8 cellular contexts compared by ENCODE assay signal in the genomic region with DNA sequence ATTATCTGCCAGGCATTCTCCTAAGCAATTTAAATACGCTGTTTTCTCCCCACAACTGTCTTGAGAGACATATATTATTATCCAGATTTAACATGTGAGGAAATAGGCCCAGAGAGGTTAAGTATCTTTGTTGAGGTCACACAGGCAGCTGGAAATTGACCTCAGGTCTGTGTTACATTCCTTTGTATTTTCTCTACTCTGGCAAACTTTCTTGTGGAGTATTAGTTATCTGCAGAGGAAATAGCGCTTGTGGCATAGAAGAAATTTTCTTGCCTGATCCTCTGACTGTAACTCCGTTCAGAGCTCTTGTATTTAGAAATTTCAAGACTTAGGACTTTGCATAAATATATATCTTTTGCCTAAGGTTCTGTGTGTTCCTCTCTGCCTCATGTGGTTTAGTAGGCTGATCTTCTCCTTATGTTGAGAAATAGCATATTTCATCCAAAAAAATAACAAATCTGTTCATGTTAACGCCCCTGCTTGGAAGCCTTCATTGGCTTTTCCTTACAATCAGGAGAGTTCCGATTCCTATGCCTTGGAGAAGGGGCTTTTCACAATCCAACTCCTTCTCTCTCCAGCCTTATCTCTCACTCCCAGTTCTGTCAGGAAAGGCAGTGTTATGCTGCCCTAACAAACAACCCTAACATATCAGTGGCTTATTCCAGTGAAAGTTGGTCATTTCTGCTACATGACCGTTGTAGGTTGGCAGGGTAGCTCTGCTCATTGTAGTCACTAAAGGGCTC. TPM values are rescaled to one million over a fixed set of nuclear protein-coding genes. Genes with fewer than 3 reads are reported as not detected.
DNase-seq lines count a peak whose midpoint lies in the region; ATAC-seq and TF ChIP-seq lines count a peak whose summit lies in the region.

No MANE protein-coding gene starts in this region.

- H3K27me3 ChIP-seq in ACC112 (ENCODE audit: insufficient read depth, low read length) = no peaks in the 10 kb centered on the region
- H3K27me3 ChIP-seq in NT2/D1 (ENCODE audit: insufficient read depth, insufficient read length) = peaks cover 2% of the 10 kb centered on the region
- no peaks in the 10 kb centered on the region for H3K27me3 ChIP-seq in endocrine pancreas (ENCODE audit: control insufficient read depth, insufficient read depth, low read length)

- ATAC-seq in HG03432 (IDR thresholded peaks at IDR 0.05; ENCODE audit: unreplicated experiment) = no peak
- ATAC-seq in omental fat pad (ENCODE audit: low FRiP score) = no peak

- H3K36me3 ChIP-seq in ACC112 (ENCODE audit: insufficient read depth, low read length) (peaks cover 25% of the 10 kb centered on the region), NT2/D1 (ENCODE audit: insufficient read depth, insufficient read length, low read length) (peaks cover 16% of the 10 kb centered on the region), endocrine pancreas (ENCODE audit: control insufficient read depth, insufficient read depth, low read length) (peaks cover 20% of the 10 kb centered on the region)

- H3K9me3 Mint-ChIP-seq in nephron = peaks cover 12% of the 10 kb centered on the region

- H3K4me3 ChIP-seq in ACC112 (ENCODE audit: low read depth, low read length) (no peak overlapping the region), NT2/D1 (ENCODE audit: insufficient read length, low read depth) (no peak overlapping the region), endocrine pancreas (ENCODE audit: control insufficient read depth, insufficient read depth, low read length) (peak overlapping the region; percentile 29)

- peak overlapping the region; percentile 91 to 95 (median 92) for H3K4me3 Mint-ChIP-seq in nephron

- H3K4me1 ChIP-seq in ACC112 (ENCODE audit: control insufficient read depth, insufficient read depth, low read length, unreplicated experiment) (peaks cover 14% of the 10 kb centered on the region), NT2/D1 (ENCODE audit: insufficient read depth, insufficient read length) (peaks cover 12% of the 10 kb centered on the region), endocrine pancreas (ENCODE audit: control insufficient read depth, insufficient read depth, low read length) (no peaks in the 10 kb centered on the region)

- H3K4me1 Mint-ChIP-seq in nephron = peaks cover 22% of the 10 kb centered on the region

- peaks cover 26% of the 10 kb centered on the region for H3K9me3 ChIP-seq in NT2/D1 (ENCODE audit: insufficient read depth, low read length)
- no peaks in the 10 kb centered on the region for H3K9me3 ChIP-seq in endocrine pancreas (ENCODE audit: control insufficient read depth, low read length)

- DNase-seq in NT2/D1 (ENCODE audit: low read depth, low spot score) (no peak), nucleus accumbens (lab: John Stamatoyannopoulos, UW) (no peak), omental fat pad (ENCODE audit: low spot score) (no peak)
- no peak for DNase-seq in activated CD4-positive, alpha-beta T cell treated with anti-CD3 and anti-CD28 coated beads for 48 hours

- no peak for TF ChIP-seq CTCF in nephron (IDR thresholded peaks at IDR 0.05; ENCODE audit: unreplicated experiment in 3 of 3)
- TF ChIP-seq CTCF in omental fat pad (IDR thresholded peaks at IDR 0.05) = no peak

- H3K79me2 ChIP-seq in ACC112 (ENCODE audit: control insufficient read depth, insufficient read depth, low read length, unreplicated experiment) = peaks cover 25% of the 10 kb centered on the region

- peak overlapping the region; percentile 83 to 99 (median 88) for H3K27ac Mint-ChIP-seq in nephron

- peak overlapping the region; percentile 92 for H3K9ac ChIP-seq in NT2/D1 (ENCODE audit: insufficient read length, low read depth)
- H3K9ac ChIP-seq in endocrine pancreas (ENCODE audit: control insufficient read depth, insufficient read depth, low read length) = no peak overlapping the region

- peak overlapping the region; percentile 86; the same call in 1 of the 2 replicates for H3K27ac ChIP-seq in ACC112 (ENCODE audit: low read depth, low read length)

- H3K36me3 Mint-ChIP-seq in nephron (ENCODE audit: low read depth) = peaks cover 15% of the 10 kb centered on the region

- H2AFZ ChIP-seq in ACC112 (ENCODE audit: low read length, unreplicated experiment) = no peak overlapping the region

- peaks cover 3% of the 10 kb centered on the region for H3K27me3 Mint-ChIP-seq in nephron (ENCODE audit: low read depth)

RNA-seq across cellular contexts. Expression of gene JUN, which starts 2.5 kb away (rescaled TPM):
- total RNA-seq in omental fat pad = 100 to 1,000 TPM; 367 to 477 (median 404) TPM
